In the genomic region with DNA sequence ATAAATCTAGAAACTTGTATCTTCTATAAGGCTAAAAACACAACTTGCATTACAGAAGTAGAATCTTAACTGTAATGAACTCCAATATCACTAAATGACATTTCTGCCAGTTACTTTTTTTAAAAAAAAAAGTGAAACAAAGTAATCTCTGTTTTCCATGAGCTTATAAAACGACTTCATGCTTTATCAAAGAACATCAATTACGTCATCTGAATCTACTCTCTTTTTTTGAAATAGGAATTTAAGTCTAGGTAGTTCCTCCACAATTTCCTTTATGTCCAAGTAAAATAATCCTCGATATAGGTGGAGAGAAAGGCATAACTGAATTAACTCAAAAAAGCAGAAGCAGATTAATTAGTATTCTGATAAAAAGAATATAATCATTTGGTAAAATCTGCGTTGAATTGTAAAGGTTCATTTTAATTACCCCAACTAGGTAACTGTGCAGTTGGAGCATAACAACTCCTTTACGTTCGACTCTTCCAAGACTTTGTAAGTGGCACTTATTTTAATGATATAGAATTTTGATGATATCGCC, we compare ENCODE assay signal across 8 cellular contexts. TPM values are rescaled to one million over a fixed set of nuclear protein-coding genes. Genes with fewer than 3 reads are reported as not detected.
DNase-seq lines count a peak whose midpoint lies in the region; ATAC-seq, FAIRE-seq and TF ChIP-seq lines count a peak whose summit lies in the region.

No MANE protein-coding gene starts in this region.

- H3K4me3 ChIP-seq in astrocyte of the spinal cord (ENCODE audit: low read depth, low read length): peak overlapping the region; percentile 94
- H3K4me3 ChIP-seq in HepG2 (replicated peaks in 1 of 3; ENCODE audit: insufficient read depth in 1 of 3, low read depth in 2 of 3, low read length in 3 of 3): peak overlapping the region; percentile 82 to 89 (median 88)
- peak overlapping the region; percentile 48 for H3K4me3 ChIP-seq in thymus (ENCODE audit: low read length)

- no peak for TF ChIP-seq POLR2A in HepG2 (IDR thresholded peaks at IDR 0.05; ENCODE audit: insufficient read depth in 1 of 2, low read depth in 2 of 2, low read length in 2 of 2)

- no TSS peak for BruUV-seq in HepG2 (replicated peaks; lab: Mats Ljungman, UMichigan)

- in situ Hi-C loops in astrocyte of the spinal cord (cut with HindIII; ENCODE audit: low sequenced_read_pairs): no loop called here
- in situ Hi-C loops in HepG2 (cut with HindIII; ENCODE audit: extremely low pct_ligation_motif_present, low pct_unique_long_range_greater_than_20kb): no loop called here

- H3K27ac ChIP-seq in HepG2 (ENCODE audit: extremely low read length, insufficient read depth, low read length) (peak overlapping the region; percentile 89), thymus (ENCODE audit: low read depth) (no peak overlapping the region)

- no peak for FAIRE-seq in HepG2 (lab: Jason Lieb, UNC)

- H2AFZ ChIP-seq in HepG2 (ENCODE audit: low read length): no peak overlapping the region

- TF ChIP-seq EP300 in HepG2 (IDR thresholded peaks at IDR 0.05; ENCODE audit: low read depth in 2 of 2, low read length in 2 of 2): no peak
- no peak for TF ChIP-seq EP300 in HepG2 (CRISPR knock-in tag; IDR thresholded peaks at IDR 0.05; ENCODE audit: borderline replicate concordance)

- H3K79me2 ChIP-seq in HepG2 (ENCODE audit: insufficient read depth, low read length): peaks cover 39% of the 10 kb centered on the region

- H3K27me3 Mint-ChIP-seq in activated CD4-positive, alpha-beta T cell treated with anti-CD3 and anti-CD28 coated beads, Interleukin-2, amount 10 ng/mL, durations not matched to agents 7 days and 5 days: peaks cover 58% of the 10 kb centered on the region

- peak overlapping the region; percentile 90 for H3K4me2 ChIP-seq in HepG2 (ENCODE audit: low read depth, low read length)

- POLR2A ChIA-PET in activated CD4-positive, alpha-beta T cell treated with anti-CD3 and anti-CD28 coated beads, Interleukin-2, amount 10 ng/mL, durations not matched to agents 7 days and 5 days (lab: Charles Lee): interaction anchor here (0.6 kb wide), 1 partner anchor 126 kb away, joined by 10 read pairs; no protein-coding TSS in a partner anchor
- POLR2A ChIA-PET in HepG2 (lab: Yijun Ruan, JAX): no interaction called here

- H3K27me3 ChIP-seq in HepG2 (ENCODE audit: control insufficient read depth in 1 of 2, insufficient read depth in 2 of 2, low read length in 2 of 2): peaks cover 0 to 3% of the 10 kb centered on the region in 2 experiments; a peak in 2 of 5 replicates
- H3K27me3 ChIP-seq in thymus (ENCODE audit: control insufficient read depth, insufficient read depth): peaks cover 26% of the 10 kb centered on the region

- H4K20me1 ChIP-seq in HepG2 (ENCODE audit: insufficient read depth, low read length): no peaks in the 10 kb centered on the region

- no peak for DNase-seq in activated CD4-positive, alpha-beta T cell treated with anti-CD3 and anti-CD28 coated beads, Interleukin-2, amount 10 ng/mL, durations not matched to agents 7 days and 5 days
- DNase-seq in activated CD4-positive, alpha-beta T cell treated with anti-CD3 and anti-CD28 coated beads, Interleukin-2, amount 50 U/mL, for 4 hours: no peak
- DNase-seq in astrocyte of the spinal cord (ENCODE audit: low read depth, low spot score) (peak; percentile 16), HepG2 (ENCODE audit: low spot score) (no peak)

- no peak for TF ChIP-seq RAD21 in HepG2 (CRISPR knock-in tag; IDR thresholded peaks at IDR 0.05)

- WGBS in HepG2 (ENCODE audit: low lambda C conversion rate): 5% methylated on average over 7 of the region's 7 CpGs
- WGBS in thymus: 47% methylated on average over 7 of the region's 7 CpGs

- peaks cover 63% of the 10 kb centered on the region for H3K4me1 ChIP-seq in HepG2 (ENCODE audit: insufficient read depth, low read length)
- H3K4me1 ChIP-seq in thymus (ENCODE audit: control insufficient read depth, insufficient read depth, low read length): peaks cover 3% of the 10 kb centered on the region

- H3K36me3 Mint-ChIP-seq in activated CD4-positive, alpha-beta T cell treated with anti-CD3 and anti-CD28 coated beads, Interleukin-2, amount 10 ng/mL, durations not matched to agents 7 days and 5 days (ENCODE audit: low read depth): no peaks in the 10 kb centered on the region

- H3K36me3 ChIP-seq in HepG2 (replicated peaks in 1 of 2; ENCODE audit: control insufficient read depth in 1 of 2, insufficient read depth in 2 of 2, low read length in 2 of 2): no peaks in the 10 kb centered on the region
- H3K36me3 ChIP-seq in thymus (ENCODE audit: control insufficient read depth, insufficient read depth): no peaks in the 10 kb centered on the region

- CTCF ChIA-PET in activated CD4-positive, alpha-beta T cell treated with anti-CD3 and anti-CD28 coated beads, Interleukin-2, amount 10 ng/mL, durations not matched to agents 7 days and 5 days (lab: Charles Lee): interaction anchor here (0.6 to 0.7 kb wide), 3 partner anchors 10 to 922 kb away, joined by 3 to 6 read pairs (median 3); no protein-coding TSS in a partner anchor
- CTCF ChIA-PET in HepG2 (lab: Yijun Ruan, JAX; ENCODE audit: low intra/inter-chr PET ratio, low total read pairs): no interaction called here

- intact Hi-C loops in HepG2 (cut with micrococcal nuclease; ENCODE audit: unreplicated experiment): no loop called here

- H3K9me3 ChIP-seq in HepG2 (ENCODE audit: low read length) (no peaks in the 10 kb centered on the region), thymus (ENCODE audit: control insufficient read depth) (no peaks in the 10 kb centered on the region)

- peaks cover 16% of the 10 kb centered on the region for H3K4me1 Mint-ChIP-seq in activated CD4-positive, alpha-beta T cell treated with anti-CD3 and anti-CD28 coated beads, Interleukin-2, amount 10 ng/mL, durations not matched to agents 7 days and 5 days

- ATAC-seq in HepG2: no peak
- no peak for ATAC-seq in GM21447 (IDR thresholded peaks at IDR 0.05; ENCODE audit: unreplicated experiment)
- no peak for ATAC-seq in GM19324 (IDR thresholded peaks at IDR 0.05; ENCODE audit: low FRiP score, unreplicated experiment)
- no peak for ATAC-seq in HG02571 (IDR thresholded peaks at IDR 0.05; ENCODE audit: unreplicated experiment)

- peak overlapping the region; percentile 75 for H3K9ac ChIP-seq in HepG2 (ENCODE audit: insufficient read depth, low read depth, low read length)

- no peak for TF ChIP-seq CTCF in astrocyte of the spinal cord (IDR thresholded peaks at IDR 0.05; ENCODE audit: low read depth, low read length)
- TF ChIP-seq CTCF in HepG2 (CRISPR knock-in tag; IDR thresholded peaks at IDR 0.05): no peak

- no peaks in the 10 kb centered on the region for H3K9me3 Mint-ChIP-seq in activated CD4-positive, alpha-beta T cell treated with anti-CD3 and anti-CD28 coated beads, Interleukin-2, amount 10 ng/mL, durations not matched to agents 7 days and 5 days

- H3K4me3 Mint-ChIP-seq in activated CD4-positive, alpha-beta T cell treated with anti-CD3 and anti-CD28 coated beads, Interleukin-2, amount 10 ng/mL, durations not matched to agents 7 days and 5 days: peak overlapping the region; percentile 79

- no peak overlapping the region for H3K27ac Mint-ChIP-seq in activated CD4-positive, alpha-beta T cell treated with anti-CD3 and anti-CD28 coated beads, Interleukin-2, amount 10 ng/mL, durations not matched to agents 7 days and 5 days

TF ChIP-seq in HepG2, 621 proteins besides CTCF, POLR2A, EP300 and RAD21:
- peak; percentile 33; the same call in 1 of the 2 replicates for TF ChIP-seq CREB1 (IDR thresholded peaks at IDR 0.05)
- TF ChIP-seq CREB1 (CRISPR knock-in tag; IDR thresholded peaks at IDR 0.05): no peak
- no peak for TF ChIP-seq NKX3-1 (CRISPR knock-in tag; IDR thresholded peaks at IDR 0.05)
- TF ChIP-seq ATF7 (IDR thresholded peaks at IDR 0.05): peak; percentile 93
- no peak for TF ChIP-seq ATF7 (CRISPR knock-in tag; IDR thresholded peaks at IDR 0.05)

RNA-seq across cellular contexts. Expression of gene UACA, which starts 1.4 kb away (rescaled TPM):
- 1 to 10 TPM; 3.9 to 4.1 TPM for total RNA-seq in activated CD4-positive, alpha-beta T cell treated with anti-CD3 and anti-CD28 coated beads, Interleukin-2, amount 10 ng/mL, durations not matched to agents 7 days and 5 days
- 17.8 and 22.1 TPM in 2 replicates for total RNA-seq in HepG2 (2016; rRNA removed; fragmentation: Illumina TruSeq; extraction: Trizol)
- 14.4 and 18.1 TPM in 2 replicates for total RNA-seq in HepG2 (2016; cell fraction: cytosol; rRNA removed; fragmentation: Illumina TruSeq; extraction: Trizol; ENCODE audit: low read depth)
- total RNA-seq in HepG2 (2016; cell fraction: insoluble cytoplasmic fraction; rRNA removed; fragmentation: Illumina TruSeq; extraction: Trizol): 19.7 and 21.3 TPM in 2 replicates
- total RNA-seq in HepG2 (2016; cell fraction: membrane; rRNA removed; fragmentation: Illumina TruSeq; extraction: Trizol): 7.7 and 8.4 TPM in 2 replicates
- 36.5 and 36.9 TPM in 2 replicates for total RNA-seq in HepG2 (2016; cell fraction: nucleus; rRNA removed; fragmentation: Illumina TruSeq; extraction: Trizol)
- polyA plus RNA-seq in HepG2 (2011; rRNA removed) (33.5 and 39.2 TPM in 2 replicates), thymus (23.8 TPM)
- 12.5 and 15.3 TPM in 2 replicates for polyA plus RNA-seq in HepG2 (2011; cell fraction: cytosol; rRNA removed)
- 35.7 and 38.2 TPM in 2 replicates for polyA plus RNA-seq in HepG2 (2011; cell fraction: nucleus; rRNA removed)
- 27.2 and 36.9 TPM in 2 replicates for polyA plus RNA-seq in HepG2 (2012)
- 0.66 and 0.80 TPM in 2 replicates for polyA plus RNA-seq in HepG2 (2016; cell fraction: cytosol; fragmentation: Illumina TruSeq; extraction: Trizol; ENCODE audit: low read depth)
- polyA plus RNA-seq in HepG2 (2016; cell fraction: insoluble cytoplasmic fraction; fragmentation: Illumina TruSeq; extraction: Trizol; ENCODE audit: low read depth): 10.1 and 14.0 TPM in 2 replicates
- polyA plus RNA-seq in HepG2 (2016; cell fraction: membrane; fragmentation: Illumina TruSeq; extraction: Trizol; ENCODE audit: low read depth): 2.0 TPM in 2 replicates
- 40.1 and 43.4 TPM in 2 replicates for polyA plus RNA-seq in HepG2 (2016; cell fraction: nucleus; fragmentation: Illumina TruSeq; extraction: Trizol; ENCODE audit: insufficient read depth, low read depth)
- 60.8 and 71.4 TPM in 2 replicates for polyA minus RNA-seq in HepG2 (2011; rRNA and poly(A)+ RNA removed; ENCODE audit: low replicate concordance)
- 20.9 and 27.9 TPM in 2 replicates for polyA minus RNA-seq in HepG2 (2011; cell fraction: cytosol; rRNA and poly(A)+ RNA removed)
- polyA minus RNA-seq in HepG2 (2011; cell fraction: nucleus; rRNA and poly(A)+ RNA removed): 93.1 and 97.1 TPM in 2 replicates
